ENCODE assay signal across 19 cellular contexts in genomic region chr1:166905136-166905535, GRCh38. TPM values are rescaled to one million over a fixed set of nuclear protein-coding genes. Genes with fewer than 3 reads are reported as not detected.
DNase-seq lines count a peak whose midpoint lies in the region; ATAC-seq and TF ChIP-seq lines count a peak whose summit lies in the region.
"Had no signal": no experiment of that assay in that cellular context is flagged by ENCODE, and none has a peak within 500 bp of the region (broad histone marks: within the 10 kb centered on the region; RNA-seq: fewer than 3 reads in every experiment).

No MANE protein-coding gene starts in this region.

- H3K27ac ChIP-seq in KMS-11 (no peak overlapping the region), hepatocyte (peak overlapping the region; percentile 21), thoracic aorta (peak overlapping the region; percentile 49 to 60)
- H3K27ac ChIP-seq: cardiac muscle cell, upper lobe of left lung had no signal

- H3K4me1 ChIP-seq in KMS-11 (ENCODE audit: low read depth, poor library complexity, severe bottlenecking) (peaks cover 24% of the 10 kb centered on the region), hepatocyte (ENCODE audit: insufficient read depth) (no peaks in the 10 kb centered on the region), thoracic aorta (ENCODE audit: control insufficient read depth in 1 of 2, low read depth in 2 of 2) (peaks cover 9 to 18% of the 10 kb centered on the region in 2 donors)
- H3K4me1 ChIP-seq: Caco-2, upper lobe of left lung had no signal

- no peaks in the 10 kb centered on the region for H3K27me3 ChIP-seq in KMS-11 (ENCODE audit: insufficient read depth, low read depth)
- H3K27me3 ChIP-seq in hepatocyte = no peaks in the 10 kb centered on the region
- no peaks in the 10 kb centered on the region for H3K27me3 ChIP-seq in thoracic aorta (replicated peaks; ENCODE audit: insufficient read depth)
- H3K27me3 ChIP-seq: cardiac muscle cell, upper lobe of left lung had no signal

- no peaks in the 10 kb centered on the region for H3K36me3 ChIP-seq in KMS-11 (ENCODE audit: insufficient read depth)
- no peaks in the 10 kb centered on the region for H3K36me3 ChIP-seq in hepatocyte (replicated peaks; ENCODE audit: insufficient read depth, low read depth)
- no peaks in the 10 kb centered on the region for H3K36me3 ChIP-seq in thoracic aorta
- H3K36me3 ChIP-seq: cardiac muscle cell, upper lobe of left lung had no signal

- H3K9me3 ChIP-seq in hepatocyte (ENCODE audit: low read depth) = no peaks in the 10 kb centered on the region
- no peaks in the 10 kb centered on the region for H3K9me3 ChIP-seq in thoracic aorta
- H3K9me3 ChIP-seq: Caco-2, upper lobe of left lung had no signal

- H3K27ac Mint-ChIP-seq in activated naive CD4-positive, alpha-beta T cell treated with anti-CD3 and anti-CD28 coated beads, Interleukin-2, amount 50 U/mL, for 72 hours = no peak overlapping the region
- H3K27ac Mint-ChIP-seq: progenitor cell of endocrine pancreas; stimulated activated naive CD8-positive, alpha-beta T cell treated with anti-CD3 and anti-CD28 coated beads, Interleukin-15, amount 100 ng/mL, for 72 hours had no signal

- H2AFZ ChIP-seq in KMS-11 (ENCODE audit: low read depth) (no peak overlapping the region), hepatocyte (no peak overlapping the region)

- no peaks in the 10 kb centered on the region for H3K36me3 Mint-ChIP-seq in activated naive CD4-positive, alpha-beta T cell treated with anti-CD3 and anti-CD28 coated beads, Interleukin-2, amount 50 U/mL, for 72 hours

- no peaks in the 10 kb centered on the region for H3K79me2 ChIP-seq in KMS-11 (ENCODE audit: insufficient read depth, low read depth)
- H3K79me2 ChIP-seq in hepatocyte = no peaks in the 10 kb centered on the region

- H3K9me2 ChIP-seq in hepatocyte (replicated peaks; ENCODE audit: insufficient read depth) = no peaks in the 10 kb centered on the region

- peak; percentile 72 for DNase-seq in amniotic epithelial cell (ENCODE audit: low read depth)
- no peak for DNase-seq in hepatocyte (ENCODE audit: low spot score)
- no peak for DNase-seq in thoracic aorta (ENCODE audit: low spot score)
- DNase-seq in GDM1 (lab: John Stamatoyannopoulos, UW) = no peak
- no peak for DNase-seq in activated naive CD4-positive, alpha-beta T cell treated with anti-CD3 and anti-CD28 coated beads, Interleukin-2, amount 50 U/mL, for 72 hours (ENCODE audit: low spot score in 2 of 2)
- DNase-seq: activated CD4-positive, alpha-beta T cell treated with anti-CD3 and anti-CD28 coated beads for 1 hour; Caco-2; mesendoderm; NCI-H1105; NCI-H2081; NCI-H524; small intestine; stimulated activated CD4-positive, alpha-beta T cell treated with anti-CD3 and anti-CD28 coated beads, Interleukin-4, amount 100 ng/mL, for 1 hour; stimulated activated naive CD8-positive, alpha-beta T cell treated with anti-CD3 and anti-CD28 coated beads, Interleukin-15, amount 100 ng/mL, for 72 hours; upper lobe of left lung had no signal

- no peaks in the 10 kb centered on the region for H3K9me3 Mint-ChIP-seq in activated naive CD4-positive, alpha-beta T cell treated with anti-CD3 and anti-CD28 coated beads, Interleukin-2, amount 50 U/mL, for 72 hours
- H3K9me3 Mint-ChIP-seq: stimulated activated naive CD8-positive, alpha-beta T cell treated with anti-CD3 and anti-CD28 coated beads, Interleukin-15, amount 100 ng/mL, for 72 hours had no signal

- ATAC-seq in thoracic aorta (ENCODE audit: insufficient number of reproducible peaks, low FRiP score, low read depth) = peak; percentile 36
- ATAC-seq in GM19035 (IDR thresholded peaks at IDR 0.05; ENCODE audit: unreplicated experiment) = no peak
- ATAC-seq in activated naive CD4-positive, alpha-beta T cell treated with anti-CD3 and anti-CD28 coated beads, Interleukin-2, amount 50 U/mL, for 72 hours = no peak

- TF ChIP-seq CTCF in KMS-11 (conservative IDR thresholded peaks at IDR 0.05; ENCODE audit: low read depth, low read length) (no peak), hepatocyte (IDR thresholded peaks at IDR 0.05; ENCODE audit: poor library complexity) (no peak), thoracic aorta (IDR thresholded peaks at IDR 0.05) (no peak)

- no peaks in the 10 kb centered on the region for H4K20me1 ChIP-seq in KMS-11 (ENCODE audit: insufficient read depth)
- no peaks in the 10 kb centered on the region for H4K20me1 ChIP-seq in hepatocyte (ENCODE audit: insufficient read depth, poor library complexity, severe bottlenecking)

- H3K4me3 ChIP-seq in KMS-11 (IDR thresholded peaks at IDR 0.05; ENCODE audit: insufficient read depth, low read depth, low read length) (no peak overlapping the region), hepatocyte (no peak overlapping the region), thoracic aorta (no peak overlapping the region)
- H3K4me3 ChIP-seq: cardiac muscle cell, upper lobe of left lung had no signal

- H3K9ac ChIP-seq in KMS-11 = no peak overlapping the region

- H3K4me2 ChIP-seq in KMS-11 (peak overlapping the region; percentile 52; the same call in 1 of the 2 replicates), hepatocyte (no peak overlapping the region)

- 56% methylated on average over 2 of the region's 2 CpGs for WGBS in hepatocyte (ENCODE audit: low lambda C conversion rate, missing lambda C conversion rate)

RNA-seq across cellular contexts. Expression of gene TADA1, which starts 29.1 kb away (rescaled TPM):
- total RNA-seq in hepatocyte (19.7 and 21.4 TPM in 2 replicates), thoracic aorta (1 to 10 TPM; 5.7 to 6.5 TPM)
- polyA plus RNA-seq in hepatocyte = 13.4 and 13.6 TPM in 2 replicates
- 10 to 100 TPM; 13.6 to 23.6 TPM for total RNA-seq in activated naive CD4-positive, alpha-beta T cell treated with anti-CD3 and anti-CD28 coated beads, Interleukin-2, amount 50 U/mL, for 72 hours
